Comparison of ENCODE assay signal across 17 cellular contexts in the genomic region with DNA sequence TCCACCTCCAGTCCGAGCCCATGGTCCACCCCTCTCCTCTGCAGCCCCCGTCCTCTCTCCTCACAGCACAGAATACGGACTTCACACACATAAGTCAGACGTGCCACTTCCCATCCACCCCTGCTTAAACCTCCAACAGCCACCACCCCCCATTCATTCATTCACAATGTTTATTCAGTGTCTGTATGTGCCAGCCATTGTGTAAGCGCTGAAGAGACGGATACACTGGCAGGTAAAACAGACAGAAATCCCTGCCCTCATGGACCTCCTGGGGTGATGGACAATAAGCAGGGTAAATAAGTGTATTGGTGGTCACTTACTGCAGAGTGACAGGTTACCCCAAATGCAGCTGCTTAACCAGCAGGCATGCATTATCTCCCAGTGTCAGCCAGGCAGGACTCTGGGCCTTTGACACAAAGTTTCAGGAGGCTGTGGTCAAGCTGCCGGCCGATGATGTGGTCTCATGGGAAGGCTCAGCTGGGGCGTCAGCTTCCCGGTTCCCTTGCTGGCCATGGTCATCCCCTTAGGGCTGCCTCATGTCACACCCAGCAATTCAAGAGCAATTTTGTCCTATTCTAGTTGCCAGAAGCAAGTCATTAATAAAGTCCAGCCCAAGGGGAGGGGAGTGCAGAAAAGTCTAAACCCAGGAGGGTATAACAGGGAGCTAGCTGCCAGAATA. TPM values are rescaled to one million over a fixed set of nuclear protein-coding genes. Genes with fewer than 3 reads are reported as not detected.
DNase-seq lines count a peak whose midpoint lies in the region; ATAC-seq and TF ChIP-seq lines count a peak whose summit lies in the region.
"Had no signal": no experiment of that assay in that cellular context is flagged by ENCODE, and none has a peak within 500 bp of the region (broad histone marks: within the 10 kb centered on the region; RNA-seq: fewer than 3 reads in every experiment).

No MANE protein-coding gene starts in this region.

- no peaks in the 10 kb centered on the region for H3K9me3 ChIP-seq in CD4-positive, CD25-positive, alpha-beta regulatory T cell (ENCODE audit: control insufficient read depth in 2 of 2, low read length in 2 of 2)

- TF ChIP-seq CTCF in endothelial cell (IDR thresholded peaks at IDR 0.05; ENCODE audit: unreplicated experiment): no peak

- no peak for ATAC-seq in CD4-positive, CD25-positive, alpha-beta regulatory T cell (ENCODE audit: low read depth in 2 of 2)
- ATAC-seq in GM18907 (IDR thresholded peaks at IDR 0.05; ENCODE audit: unreplicated experiment): no peak
- ATAC-seq: left lung had no signal

- no peak overlapping the region for H3K4me3 ChIP-seq in CD4-positive, CD25-positive, alpha-beta regulatory T cell (ENCODE audit: low read depth, low read length)
- H3K4me3 ChIP-seq: left lung, SJCRH30 had no signal

- peaks cover 2% of the 10 kb centered on the region for H3K27me3 ChIP-seq in CD4-positive, CD25-positive, alpha-beta regulatory T cell (ENCODE audit: control insufficient read depth, insufficient read depth, low read length)

- peak overlapping the region in 1 of 3 donors; percentile 75 for H3K27ac Mint-ChIP-seq in CD4-positive, CD25-positive, alpha-beta regulatory T cell
- H3K27ac Mint-ChIP-seq in endothelial cell (ENCODE audit: unreplicated experiment): no peak overlapping the region
- H3K27ac Mint-ChIP-seq: H9 had no signal

- H3K36me3 ChIP-seq in CD4-positive, CD25-positive, alpha-beta regulatory T cell (ENCODE audit: control insufficient read depth, insufficient read depth, low read length): no peaks in the 10 kb centered on the region

- H3K4me3 Mint-ChIP-seq in CD4-positive, CD25-positive, alpha-beta regulatory T cell: peak overlapping the region; percentile 77 to 89 (median 86)
- peak overlapping the region; percentile 22 for H3K4me3 Mint-ChIP-seq in endothelial cell (ENCODE audit: unreplicated experiment)

- H3K27ac ChIP-seq in CD4-positive, CD25-positive, alpha-beta regulatory T cell (ENCODE audit: insufficient read depth, low read length, poor library complexity, severe bottlenecking): no peak overlapping the region
- H3K27ac ChIP-seq: SJCRH30 had no signal

- DNase-seq in NCI-H1417 (lab: John Stamatoyannopoulos, UW) (peak in 2 of 3 experiments; percentile 19 to 67), NCI-H1417 treated with DMSO at 0.1 percent for 48 hours (lab: John Stamatoyannopoulos, UW) (no peak), NCI-H748 treated with DMSO at 0.1 percent for 48 hours (lab: John Stamatoyannopoulos, UW) (peak; percentile 76), endothelial cell (ENCODE audit: low spot score) (no peak), amygdala (lab: John Stamatoyannopoulos, UW) (no peak), NCI-H1436 treated with DMSO at 0.1 percent for 48 hours (lab: John Stamatoyannopoulos, UW) (no peak)
- no peak for DNase-seq in CD4-positive, CD25-positive, alpha-beta regulatory T cell
- DNase-seq: 8988T; activated CD8-positive, alpha-beta memory T cell treated with anti-CD3 and anti-CD28 coated beads, Interleukin-2, amount 50 U/mL, for 48 hours; aorta; H9; left lung; NCI-H2171 treated with DMSO at 0.1 percent for 48 hours; SJCRH30 had no signal

- peaks cover 0 to 4% (median 0%) of the 10 kb centered on the region in 7 donors for H3K9me3 Mint-ChIP-seq in CD4-positive, CD25-positive, alpha-beta regulatory T cell
- H3K9me3 Mint-ChIP-seq in endothelial cell (ENCODE audit: unreplicated experiment): no peaks in the 10 kb centered on the region

- H3K4me1 Mint-ChIP-seq in CD4-positive, CD25-positive, alpha-beta regulatory T cell: peaks cover 0 to 23% (median 9%) of the 10 kb centered on the region in 4 donors
- no peaks in the 10 kb centered on the region for H3K4me1 Mint-ChIP-seq in endothelial cell (ENCODE audit: unreplicated experiment)

- H3K36me3 Mint-ChIP-seq in CD4-positive, CD25-positive, alpha-beta regulatory T cell: no peaks in the 10 kb centered on the region
- peaks cover 9% of the 10 kb centered on the region for H3K36me3 Mint-ChIP-seq in endothelial cell (ENCODE audit: low read depth, unreplicated experiment)

- peaks cover 26% of the 10 kb centered on the region for H3K4me1 ChIP-seq in CD4-positive, CD25-positive, alpha-beta regulatory T cell (ENCODE audit: control insufficient read depth, insufficient read depth, low read length, poor library complexity, severe bottlenecking)
- H3K4me1 ChIP-seq: SJCRH30 had no signal

- peaks cover 24% of the 10 kb centered on the region for H3K27me3 Mint-ChIP-seq in CD4-positive, CD25-positive, alpha-beta regulatory T cell
- peaks cover 13% of the 10 kb centered on the region for H3K27me3 Mint-ChIP-seq in endothelial cell (ENCODE audit: unreplicated experiment)

RNA-seq across cellular contexts. Expression of a gene that starts 1.9 kb away (rescaled TPM):
- total RNA-seq in CD4-positive, CD25-positive, alpha-beta regulatory T cell: 83.3 TPM
- polyA plus RNA-seq in CD4-positive, CD25-positive, alpha-beta regulatory T cell: 10 to 100 TPM; 46.7 to 67.5 (median 66.0) TPM
- total RNA-seq in endothelial cell (ENCODE audit: unreplicated experiment): 8.3 TPM

RNA-seq across cellular contexts. Expression of a gene that starts 6.0 kb away (rescaled TPM):
- total RNA-seq in CD4-positive, CD25-positive, alpha-beta regulatory T cell: 1.0 TPM
- polyA plus RNA-seq in CD4-positive, CD25-positive, alpha-beta regulatory T cell: 1 to 10 TPM in 3 of 4 donors, under 1 TPM in 1; 0.38 to 4.5 (median 2.9) TPM
- not detected for total RNA-seq in endothelial cell (ENCODE audit: unreplicated experiment)
- total RNA-seq: dermis microvascular lymphatic vessel endothelial cell, skeletal muscle tissue had no signal

RNA-seq across cellular contexts. Expression of a gene that starts 7.6 kb away (rescaled TPM):
- total RNA-seq in CD4-positive, CD25-positive, alpha-beta regulatory T cell: not detected
- polyA plus RNA-seq in CD4-positive, CD25-positive, alpha-beta regulatory T cell: not detected
- not detected for total RNA-seq in endothelial cell (ENCODE audit: unreplicated experiment)
- total RNA-seq: dermis microvascular lymphatic vessel endothelial cell, SJCRH30 had no signal

RNA-seq across cellular contexts. Expression of a gene that starts 13.1 kb away (rescaled TPM):
- 15.4 TPM for total RNA-seq in CD4-positive, CD25-positive, alpha-beta regulatory T cell
- under 1 TPM in 1 of 4 donors, not detected in 3; 0.47 TPM for polyA plus RNA-seq in CD4-positive, CD25-positive, alpha-beta regulatory T cell
- total RNA-seq in endothelial cell (ENCODE audit: unreplicated experiment): not detected
- total RNA-seq: SJCRH30 had no signal

RNA-seq across cellular contexts. Expression of a gene that starts 37.7 kb away (rescaled TPM):
- total RNA-seq in CD4-positive, CD25-positive, alpha-beta regulatory T cell: 135 TPM
- polyA plus RNA-seq in CD4-positive, CD25-positive, alpha-beta regulatory T cell: 1 to 10 TPM; 3.8 to 4.5 (median 4.3) TPM
- 2.1 TPM for total RNA-seq in endothelial cell (ENCODE audit: unreplicated experiment)

Comparison
In these comparisons a context has a peak if more than half of its experiments do, and no peak if none do; other contexts are left out.
1. DNase-seq: peak in NCI-H1417 (2 of 3) and NCI-H748 treated with DMSO at 0.1 percent for 48 hours (single experiment); none in NCI-H1417 treated with DMSO at 0.1 percent for 48 hours (single experiment), CD4-positive, CD25-positive, alpha-beta regulatory T cell (0 of 3), endothelial cell (single experiment), amygdala (0 of 56) and NCI-H1436 treated with DMSO at 0.1 percent for 48 hours (single experiment).